In genomic region chr16:11084484-11085024, GRCh38 we compare ENCODE assay signal across 11 cellular contexts.
A peak's percentile ranks its signal among the peaks of the same experiment; 100 is the strongest.
DNase-seq lines count a peak whose midpoint lies in the region; ATAC-seq, FAIRE-seq and TF ChIP-seq lines count a peak whose summit lies in the region.
"Had no signal": no experiment of that assay in that cellular context is flagged by ENCODE, and none has a peak within 500 bp of the region (broad histone marks: within the 10 kb centered on the region; RNA-seq: fewer than 3 reads in every experiment).

No MANE protein-coding gene starts in this region.

- H3K27me3 ChIP-seq in CD8-positive, alpha-beta T cell (ENCODE audit: insufficient read depth, low read length), result no peaks in the 10 kb centered on the region
- H3K27me3 ChIP-seq: Peyer's patch had no signal

- POLR2A ChIA-PET in CD8-positive, alpha-beta T cell (lab: Charles Lee), result no interaction called here

- CTCF ChIA-PET in CD8-positive, alpha-beta T cell (lab: Charles Lee), result no interaction called here

- no peak overlapping the region for H3K4me3 ChIP-seq in CD8-positive, alpha-beta T cell (ENCODE audit: low read depth, low read length)
- H3K4me3 ChIP-seq: Peyer's patch had no signal

- intact Hi-C loops in CD8-positive, alpha-beta T cell (cut with DNase I, micrococcal nuclease), result no loop called here

- H3K36me3 ChIP-seq in CD8-positive, alpha-beta T cell (ENCODE audit: insufficient read depth, low read length), result peaks cover 5% of the 10 kb centered on the region
- H3K36me3 ChIP-seq: Peyer's patch had no signal

- H3K4me1 ChIP-seq in CD8-positive, alpha-beta T cell (ENCODE audit: insufficient read depth, low read length), result peaks cover 20% of the 10 kb centered on the region

- no peak overlapping the region for H3K27ac Mint-ChIP-seq in CD8-positive, alpha-beta T cell

- H3K36me3 Mint-ChIP-seq in CD8-positive, alpha-beta T cell, result peaks cover 44% of the 10 kb centered on the region

- H3K9me3 Mint-ChIP-seq in CD8-positive, alpha-beta T cell, result no peaks in the 10 kb centered on the region

- no peak overlapping the region for H3K27ac ChIP-seq in CD8-positive, alpha-beta T cell (ENCODE audit: low read depth, low read length)

- ATAC-seq in omental fat pad (ENCODE audit: low FRiP score), result peak; percentile 88
- no peak for ATAC-seq in HG03520 (IDR thresholded peaks at IDR 0.05; ENCODE audit: unreplicated experiment)
- no peak for ATAC-seq in CD8-positive, alpha-beta T cell
- no peak for ATAC-seq in HG02973 (IDR thresholded peaks at IDR 0.05; ENCODE audit: unreplicated experiment)

- no peak for TF ChIP-seq CTCF in omental fat pad (IDR thresholded peaks at IDR 0.05)
- TF ChIP-seq CTCF in CD8-positive, alpha-beta T cell (IDR thresholded peaks at IDR 0.05), result no peak

- DNase-seq in CD1c-positive myeloid dendritic cell (ENCODE audit: extremely low spot score) (peak; percentile 73), M059J (ENCODE audit: low read depth) (peak; percentile 93), omental fat pad (ENCODE audit: low spot score) (no peak), epidermal melanocyte (ENCODE audit: insufficient read length, low spot score) (no peak)
- no peak for DNase-seq in CD8-positive, alpha-beta T cell
- DNase-seq: Peyer's patch, posterior cingulate gyrus had no signal

- FAIRE-seq in endometrium (lab: Jason Lieb, UNC), result peak; percentile 55
- FAIRE-seq: frontal cortex had no signal

- H3K9me3 ChIP-seq in CD8-positive, alpha-beta T cell (ENCODE audit: low read length), result no peaks in the 10 kb centered on the region
- H3K9me3 ChIP-seq: Peyer's patch had no signal

- no peak overlapping the region for H3K4me3 Mint-ChIP-seq in CD8-positive, alpha-beta T cell

- peaks cover 23% of the 10 kb centered on the region for H3K4me1 Mint-ChIP-seq in CD8-positive, alpha-beta T cell (ENCODE audit: low read depth)

- H3K27me3 Mint-ChIP-seq in CD8-positive, alpha-beta T cell (ENCODE audit: low read depth), result no peaks in the 10 kb centered on the region

Comparison
In these comparisons a context has a peak if more than half of its experiments do, and no peak if none do; other contexts are left out.
1. DNase-seq: peak in CD1c-positive myeloid dendritic cell (single experiment) and M059J (single experiment); none in omental fat pad (single experiment), CD8-positive, alpha-beta T cell (0 of 7) and epidermal melanocyte (single experiment).